ENCODE assay signal across 14 cellular contexts in the genomic region with DNA sequence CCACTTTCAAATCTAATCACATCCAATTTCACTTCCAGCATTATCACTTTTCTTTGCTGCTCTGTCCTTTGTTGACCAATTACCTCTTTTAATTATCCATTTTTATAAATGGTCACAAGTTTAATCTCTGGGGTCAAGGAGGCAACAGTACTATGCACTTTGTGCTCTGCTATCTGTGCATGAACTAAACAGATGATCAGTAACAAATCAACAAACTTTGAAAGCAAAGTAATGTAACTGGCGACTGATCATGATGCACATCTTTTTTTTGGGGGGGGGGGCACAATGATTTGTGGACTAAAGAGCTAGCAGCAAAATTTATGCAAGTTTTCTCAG. TPM values are rescaled to one million over a fixed set of nuclear protein-coding genes. Genes with fewer than 3 reads are reported as not detected.
DNase-seq lines count a peak whose midpoint lies in the region; TF ChIP-seq lines count a peak whose summit lies in the region.
"Had no signal": no experiment of that assay in that cellular context is flagged by ENCODE, and none has a peak within 500 bp of the region (broad histone marks: within the 10 kb centered on the region; RNA-seq: fewer than 3 reads in every experiment).

No MANE protein-coding gene starts in this region.

- H3K4me1 ChIP-seq in OCI-LY1 (ENCODE audit: insufficient read depth, low read length, severe bottlenecking): peaks cover 43% of the 10 kb centered on the region
- H3K4me1 ChIP-seq in neutrophil (ENCODE audit: control insufficient read depth in 1 of 2, insufficient read depth in 1 of 2, low read depth in 1 of 2, low read length in 1 of 2): peaks cover 28 to 30% of the 10 kb centered on the region in 2 experiments

- no peaks in the 10 kb centered on the region for H3K27me3 Mint-ChIP-seq in chondrocyte (ENCODE audit: low read depth)

- H3K27me3 ChIP-seq in OCI-LY1 (ENCODE audit: insufficient read depth, low read length) (no peaks in the 10 kb centered on the region), neutrophil (no peaks in the 10 kb centered on the region)
- H3K27me3 ChIP-seq: ovary had no signal

- H3K36me3 ChIP-seq in OCI-LY1 (ENCODE audit: insufficient read depth, low read length) (peaks cover 47% of the 10 kb centered on the region), neutrophil (peaks cover 21% of the 10 kb centered on the region)
- H3K36me3 ChIP-seq: ovary had no signal

- no peaks in the 10 kb centered on the region for H4K20me1 ChIP-seq in OCI-LY1 (ENCODE audit: insufficient read depth, low read length)

- no peak overlapping the region for H3K4me3 Mint-ChIP-seq in chondrocyte (ENCODE audit: unreplicated experiment)

- H3K4me3 ChIP-seq in OCI-LY1 (ENCODE audit: low read depth, low read length, poor library complexity, severe bottlenecking) (no peak overlapping the region), neutrophil (ENCODE audit: low read depth in 1 of 2, low read length in 1 of 2) (no peak overlapping the region)
- H3K4me3 ChIP-seq: ovary had no signal

- H3K9me2 ChIP-seq in OCI-LY1 (ENCODE audit: low read depth, low read length): no peaks in the 10 kb centered on the region

- peak overlapping the region; percentile 86; the same call in 1 of the 2 replicates for H3K4me2 ChIP-seq in OCI-LY1 (ENCODE audit: low read length)

- H3K9me3 ChIP-seq in OCI-LY1 (ENCODE audit: low read length) (no peaks in the 10 kb centered on the region), neutrophil (no peaks in the 10 kb centered on the region)
- H3K9me3 ChIP-seq: ovary, thoracic aorta had no signal

- H3K9ac ChIP-seq in OCI-LY1 (ENCODE audit: low read length): no peak overlapping the region

- no peak overlapping the region for H2AFZ ChIP-seq in OCI-LY1 (ENCODE audit: low read length)

- no peaks in the 10 kb centered on the region for H3K9me3 Mint-ChIP-seq in chondrocyte (ENCODE audit: low read depth)

- H3K36me3 Mint-ChIP-seq in chondrocyte (ENCODE audit: low read depth): peaks cover 18% of the 10 kb centered on the region

- TF ChIP-seq CTCF in OCI-LY1 (IDR thresholded peaks at IDR 0.05; ENCODE audit: low read length): no peak
- TF ChIP-seq CTCF in chondrocyte (IDR thresholded peaks at IDR 0.05): no peak
- TF ChIP-seq CTCF in neutrophil (IDR thresholded peaks at IDR 0.05): no peak

- H3K27ac ChIP-seq in OCI-LY1 (ENCODE audit: low read depth, low read length, poor library complexity, severe bottlenecking) (peak overlapping the region; percentile 75), neutrophil (peak overlapping the region; percentile 93), substantia nigra (ENCODE audit: low read depth, low read length, poor library complexity, severe bottlenecking) (no peak overlapping the region)

- H3K4me1 Mint-ChIP-seq in chondrocyte (ENCODE audit: low read depth): peaks cover 50% of the 10 kb centered on the region

- peak overlapping the region; percentile 99 for H3K27ac Mint-ChIP-seq in chondrocyte (ENCODE audit: unreplicated experiment)

- H3K79me2 ChIP-seq in OCI-LY1 (ENCODE audit: insufficient read depth, low read length): peaks cover 36% of the 10 kb centered on the region

- peak; percentile 10 for DNase-seq in NCI-H82 (lab: John Stamatoyannopoulos, UW)
- DNase-seq in NCI-H82 treated with DMSO at 0.1 percent for 48 hours (lab: John Stamatoyannopoulos, UW; ENCODE audit: unreplicated experiment): no peak
- no peak for DNase-seq in chondrocyte (ENCODE audit: low spot score)
- no peak for DNase-seq in substantia nigra (lab: John Stamatoyannopoulos, UW)
- DNase-seq in amygdala (lab: John Stamatoyannopoulos, UW): no peak
- DNase-seq in stimulated activated naive CD4-positive, alpha-beta T cell treated with Interleukin-2 at 50 U/mL for 16 hours (lab: John Stamatoyannopoulos, UW): no peak
- DNase-seq: KG1; kidney; NCI-H446; ovary; stimulated activated CD4-positive, alpha-beta T cell treated with anti-CD3 and anti-CD28 coated beads, Interleukin-4, amount 100 ng/mL, for 24 hours had no signal

- 0 out of 2 replicates have a peak, but pooled peaks cover 12% of the 10 kb centered on the region for H3F3A ChIP-seq in OCI-LY1 (ENCODE audit: insufficient read depth, low read length)

RNA-seq across cellular contexts. Expression of gene SEC31A, which starts 1.5 kb away (rescaled TPM):
- total RNA-seq in chondrocyte: 406 to 470 TPM (median 421 TPM) in 3 replicates

RNA-seq across cellular contexts. Expression of gene THAP9, which starts 8.1 kb away (rescaled TPM):
- 3.0 to 4.3 TPM (median 3.6 TPM) in 3 replicates for total RNA-seq in chondrocyte
